1 cellular context compared by ENCODE assay signal in genomic region chr20:52180167-52180840, GRCh38.
TF ChIP-seq lines count a peak whose summit lies in the region.

No MANE protein-coding gene starts in this region.

TF ChIP-seq in K562, 482 proteins besides CTCF, POLR2A, EP300 and RAD21 (continued from another document):
- TF ChIP-seq BACH1 (tag; IDR thresholded peaks at IDR 0.05): no peak
- no peak for TF ChIP-seq RFX1 (IDR thresholded peaks at IDR 0.05)
- TF ChIP-seq ZNF551 (CRISPR knock-in tag; IDR thresholded peaks at IDR 0.05): no peak
- no peak for TF ChIP-seq HEY1 (CRISPR knock-in tag; IDR thresholded peaks at IDR 0.05; ENCODE audit: borderline replicate concordance)
